ENCODE assay signal across 8 cellular contexts in the genomic region with DNA sequence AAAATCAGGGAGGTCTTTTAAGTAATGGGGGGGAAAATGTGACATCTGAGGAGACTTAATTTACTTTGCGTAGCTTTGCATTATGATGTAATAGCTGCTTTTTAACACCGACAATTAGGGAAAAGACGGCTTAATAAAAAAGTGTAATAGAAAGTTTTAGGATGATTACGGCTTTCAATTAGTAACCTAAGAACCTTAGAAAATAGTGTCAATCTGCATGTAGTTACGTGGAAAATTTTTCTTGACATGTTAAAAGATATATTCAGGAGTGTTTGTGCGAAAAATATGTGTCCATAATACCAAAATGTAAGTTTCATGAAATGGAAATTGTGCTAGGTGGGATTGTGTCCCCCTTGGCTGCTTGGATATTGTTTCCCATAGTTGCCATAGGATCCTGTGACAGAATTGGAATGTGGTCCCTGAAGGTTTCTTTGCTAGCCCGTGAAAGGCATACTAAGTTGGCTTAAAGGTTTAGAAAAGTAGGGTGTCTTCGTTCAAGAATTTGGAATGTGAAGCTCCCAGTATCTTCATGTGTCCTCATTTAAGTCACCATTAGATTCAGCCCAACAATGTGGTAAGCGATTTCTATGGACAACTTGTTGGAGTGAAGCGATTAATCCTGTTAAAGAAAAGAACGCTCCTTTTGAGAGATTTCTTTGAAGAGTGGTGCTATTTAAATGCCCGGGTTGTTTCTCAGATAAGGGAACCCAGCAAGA. TPM values are rescaled to one million over a fixed set of nuclear protein-coding genes. Genes with fewer than 3 reads are reported as not detected.
DNase-seq lines count a peak whose midpoint lies in the region; ATAC-seq lines count a peak whose summit lies in the region.

No MANE protein-coding gene starts in this region.

- peak overlapping the region; percentile 85 for H3K4me3 Mint-ChIP-seq in T-helper 1 cell treated with Interleukin-12 subunit alpha and Interleukin-12 subunit beta and Interleukin-4 antibody, amounts not matched to agents 30 μg/mL and 1 μg/mL, for 36 hours
- peak overlapping the region; percentile 79 for H3K4me3 Mint-ChIP-seq in activated T-helper 2 cell treated with anti-CD3 and anti-CD28 coated beads, Interferon-gamma antibody, Interleukin-2, Interleukin-4, amounts not matched to agents 10 μg/mL and 5 μg/mL and 100 μg/mL, durations not matched to agents 14 hours and 24 hours and 36 hours (ENCODE audit: low read depth)
- H3K4me3 Mint-ChIP-seq in immature natural killer cell: peak overlapping the region; percentile 87 to 96 (median 92)
- H3K4me3 Mint-ChIP-seq in stimulated activated naive B cell treated with anti-CD40 and anti-IgM and Interleukin-4, amounts not matched to agents 10 μg/mL and 1 μg/mL and 100 μg/mL, for 72 hours: peak overlapping the region; percentile 94 to 96

- intact Hi-C loops in activated T-helper 2 cell treated with anti-CD3 and anti-CD28 coated beads, Interferon-gamma antibody, Interleukin-2, Interleukin-4, amounts not matched to agents 10 μg/mL and 5 μg/mL and 100 μg/mL, durations not matched to agents 14 hours and 24 hours and 36 hours (cut with micrococcal nuclease): loop anchor here (10.0 kb wide), 2 partner anchors 99 to 259 kb away; no protein-coding TSS in a partner anchor

- H3K27me3 Mint-ChIP-seq in T-helper 1 cell treated with Interleukin-12 subunit alpha and Interleukin-12 subunit beta and Interleukin-4 antibody, amounts not matched to agents 30 μg/mL and 1 μg/mL, for 36 hours (ENCODE audit: low read depth): peaks cover 78% of the 10 kb centered on the region
- peaks cover 71% of the 10 kb centered on the region for H3K27me3 Mint-ChIP-seq in activated T-helper 2 cell treated with anti-CD3 and anti-CD28 coated beads, Interferon-gamma antibody, Interleukin-2, Interleukin-4, amounts not matched to agents 10 μg/mL and 5 μg/mL and 100 μg/mL, durations not matched to agents 14 hours and 24 hours and 36 hours (ENCODE audit: low read depth)
- peaks cover 28 to 40% (median 35%) of the 10 kb centered on the region in 3 donors for H3K27me3 Mint-ChIP-seq in immature natural killer cell (ENCODE audit: low read depth in 3 of 3)
- H3K27me3 Mint-ChIP-seq in stimulated activated naive B cell treated with anti-CD40 and anti-IgM and Interleukin-4, amounts not matched to agents 10 μg/mL and 1 μg/mL and 100 μg/mL, for 72 hours: no peaks in the 10 kb centered on the region

- H3K9me3 Mint-ChIP-seq in T-helper 1 cell treated with Interleukin-12 subunit alpha and Interleukin-12 subunit beta and Interleukin-4 antibody, amounts not matched to agents 30 μg/mL and 1 μg/mL, for 36 hours: no peaks in the 10 kb centered on the region
- no peaks in the 10 kb centered on the region for H3K9me3 Mint-ChIP-seq in activated T-helper 2 cell treated with anti-CD3 and anti-CD28 coated beads, Interferon-gamma antibody, Interleukin-2, Interleukin-4, amounts not matched to agents 10 μg/mL and 5 μg/mL and 100 μg/mL, durations not matched to agents 14 hours and 24 hours and 36 hours
- peaks cover 0 to 2% (median 0%) of the 10 kb centered on the region in 6 donors for H3K9me3 Mint-ChIP-seq in immature natural killer cell
- H3K9me3 Mint-ChIP-seq in stimulated activated naive B cell treated with anti-CD40 and anti-IgM and Interleukin-4, amounts not matched to agents 10 μg/mL and 1 μg/mL and 100 μg/mL, for 72 hours: no peaks in the 10 kb centered on the region

- DNase-seq in T-helper 1 cell (no peak), immature natural killer cell (no peak), NCI-H187 (lab: John Stamatoyannopoulos, UW) (no peak), DMS114 treated with DMSO at 0.1 percent for 48 hours (lab: John Stamatoyannopoulos, UW; ENCODE audit: unreplicated experiment) (no peak)
- DNase-seq in activated T-helper 2 cell treated with anti-CD3 and anti-CD28 coated beads, Interferon-gamma antibody, Interleukin-2, Interleukin-4, amounts not matched to agents 10 μg/mL and 5 μg/mL and 100 μg/mL, durations not matched to agents 14 hours and 24 hours and 36 hours (ENCODE audit: low spot score): no peak
- DNase-seq in stimulated activated naive B cell treated with anti-CD40 and anti-IgM and Interleukin-4, amounts not matched to agents 10 μg/mL and 1 μg/mL and 100 μg/mL, for 72 hours: no peak

- ATAC-seq in stimulated activated naive B cell treated with anti-CD40 and anti-IgM and Interleukin-4, amounts not matched to agents 10 μg/mL and 1 μg/mL and 100 μg/mL, for 72 hours (replicated peaks): no peak
- no peak for ATAC-seq in GM18858 (IDR thresholded peaks at IDR 0.05; ENCODE audit: unreplicated experiment)

- H3K27ac Mint-ChIP-seq in T-helper 1 cell treated with Interleukin-12 subunit alpha and Interleukin-12 subunit beta and Interleukin-4 antibody, amounts not matched to agents 30 μg/mL and 1 μg/mL, for 36 hours: no peak overlapping the region
- no peak overlapping the region for H3K27ac Mint-ChIP-seq in activated T-helper 2 cell treated with anti-CD3 and anti-CD28 coated beads, Interferon-gamma antibody, Interleukin-2, Interleukin-4, amounts not matched to agents 10 μg/mL and 5 μg/mL and 100 μg/mL, durations not matched to agents 14 hours and 24 hours and 36 hours
- H3K27ac Mint-ChIP-seq in immature natural killer cell: no peak overlapping the region
- H3K27ac Mint-ChIP-seq in stimulated activated naive B cell treated with anti-CD40 and anti-IgM and Interleukin-4, amounts not matched to agents 10 μg/mL and 1 μg/mL and 100 μg/mL, for 72 hours: peak overlapping the region; percentile 90

- H3K36me3 Mint-ChIP-seq in T-helper 1 cell treated with Interleukin-12 subunit alpha and Interleukin-12 subunit beta and Interleukin-4 antibody, amounts not matched to agents 30 μg/mL and 1 μg/mL, for 36 hours (ENCODE audit: low read depth): no peaks in the 10 kb centered on the region
- H3K36me3 Mint-ChIP-seq in activated T-helper 2 cell treated with anti-CD3 and anti-CD28 coated beads, Interferon-gamma antibody, Interleukin-2, Interleukin-4, amounts not matched to agents 10 μg/mL and 5 μg/mL and 100 μg/mL, durations not matched to agents 14 hours and 24 hours and 36 hours (ENCODE audit: low read depth): no peaks in the 10 kb centered on the region
- H3K36me3 Mint-ChIP-seq in immature natural killer cell: no peaks in the 10 kb centered on the region
- peaks cover 4 to 11% of the 10 kb centered on the region in 2 donors for H3K36me3 Mint-ChIP-seq in stimulated activated naive B cell treated with anti-CD40 and anti-IgM and Interleukin-4, amounts not matched to agents 10 μg/mL and 1 μg/mL and 100 μg/mL, for 72 hours

- peaks cover 29% of the 10 kb centered on the region for H3K4me1 Mint-ChIP-seq in T-helper 1 cell treated with Interleukin-12 subunit alpha and Interleukin-12 subunit beta and Interleukin-4 antibody, amounts not matched to agents 30 μg/mL and 1 μg/mL, for 36 hours (ENCODE audit: low read depth)
- H3K4me1 Mint-ChIP-seq in activated T-helper 2 cell treated with anti-CD3 and anti-CD28 coated beads, Interferon-gamma antibody, Interleukin-2, Interleukin-4, amounts not matched to agents 10 μg/mL and 5 μg/mL and 100 μg/mL, durations not matched to agents 14 hours and 24 hours and 36 hours (ENCODE audit: low read depth): peaks cover 32% of the 10 kb centered on the region
- peaks cover 34 to 46% of the 10 kb centered on the region in 2 donors for H3K4me1 Mint-ChIP-seq in immature natural killer cell
- peaks cover 30 to 55% of the 10 kb centered on the region in 2 donors for H3K4me1 Mint-ChIP-seq in stimulated activated naive B cell treated with anti-CD40 and anti-IgM and Interleukin-4, amounts not matched to agents 10 μg/mL and 1 μg/mL and 100 μg/mL, for 72 hours

RNA-seq across cellular contexts. Expression of a gene that starts 1.9 kb away (rescaled TPM):
- 0.18 and 0.39 TPM in 2 replicates for total RNA-seq in activated T-helper 2 cell treated with anti-CD3 and anti-CD28 coated beads, Interferon-gamma antibody, Interleukin-2, Interleukin-4, amounts not matched to agents 10 μg/mL and 5 μg/mL and 100 μg/mL, durations not matched to agents 14 hours and 24 hours and 36 hours
- under 1 TPM in 1 of 3 donors, not detected in 2; 0.27 TPM for polyA plus RNA-seq in immature natural killer cell
